Comparison of ENCODE assay signal across 15 cellular contexts in genomic region chr4:36152712-36153111, GRCh38.
"Had no signal": no experiment of that assay in that cellular context is flagged by ENCODE, and none has a peak within 500 bp of the region (broad histone marks: within the 10 kb centered on the region; RNA-seq: fewer than 3 reads in every experiment).

No MANE protein-coding gene starts in this region.

- DNase-seq: activated CD4-positive, alpha-beta memory T cell treated with anti-CD3 and anti-CD28 coated beads for 36 hours; activated CD4-positive, alpha-beta T cell treated with anti-CD3 and anti-CD28 coated beads for 36 hours; activated CD8-positive, alpha-beta memory T cell treated with anti-CD3 and anti-CD28 coated beads, Interleukin-2, amount 10 ng/mL, durations not matched to agents 7 days and 5 days; activated effector memory CD4-positive, alpha-beta T cell treated with Interleukin-2 at 50 U/mL for 16 hours; activated naive CD4-positive, alpha-beta T cell treated with anti-CD3 and anti-CD28 coated beads, Interleukin-2, amount 50 U/mL, for 16 hours; activated T-cell treated with anti-CD3 and anti-CD28 coated beads, Interleukin-2, amount 50 U/mL, for 1 hour; effector memory CD4-positive, alpha-beta T cell; foreskin melanocyte; heart left ventricle; immature natural killer cell; lower lobe of right lung; nephron progenitor cell; occipital lobe; stimulated activated CD4-positive, alpha-beta T cell treated with anti-CD3 and anti-CD28 coated beads, Interleukin-2, amount 100 ng/mL, for 48 hours had no signal

- ATAC-seq: activated CD4-positive, alpha-beta T cell treated with anti-CD3 and anti-CD28 coated beads for 36 hours; activated CD8-positive, alpha-beta memory T cell treated with anti-CD3 and anti-CD28 coated beads, Interleukin-2, amount 10 ng/mL, durations not matched to agents 7 days and 5 days; heart left ventricle; stimulated activated memory B cell treated with anti-CD40 and anti-IgM and Interleukin-4, amounts not matched to agents 10 μg/mL and 1 μg/mL and 100 μg/mL, for 72 hours had no signal
